1 cellular context compared by ENCODE assay signal in the genomic region with DNA sequence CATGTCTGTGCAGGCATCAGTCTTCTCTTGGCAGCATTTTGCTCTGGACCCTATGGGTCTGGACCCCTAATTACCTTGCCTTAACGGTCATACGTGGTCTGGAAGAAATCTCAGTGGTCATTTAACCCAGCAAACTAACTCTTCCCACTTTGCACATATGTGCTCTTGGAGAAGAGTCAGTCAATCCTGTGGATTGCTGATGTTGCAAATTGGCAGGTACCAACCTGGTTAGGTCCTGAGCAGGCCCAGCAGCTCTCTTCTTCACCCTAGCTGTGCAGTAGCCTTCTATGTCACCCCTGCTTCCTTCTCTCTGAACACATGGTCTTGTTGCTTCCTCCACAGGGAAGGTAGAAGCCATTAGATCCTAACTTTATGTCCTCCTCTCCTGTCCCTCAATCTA.
A peak's percentile ranks its signal among the peaks of the same experiment; 100 is the strongest.
TF ChIP-seq lines count a peak whose summit lies in the region.

No MANE protein-coding gene starts in this region.

TF ChIP-seq in IMR-90, 13 proteins besides CTCF, POLR2A, EP300 and RAD21:
- no peak for TF ChIP-seq CEBPB (IDR thresholded peaks at IDR 0.05; ENCODE audit: low read depth, low read length)
- peak; percentile 74 for TF ChIP-seq MAFK (IDR thresholded peaks at IDR 0.05; ENCODE audit: low read depth, low read length)
